ENCODE assay signal across 20 cellular contexts in the genomic region with DNA sequence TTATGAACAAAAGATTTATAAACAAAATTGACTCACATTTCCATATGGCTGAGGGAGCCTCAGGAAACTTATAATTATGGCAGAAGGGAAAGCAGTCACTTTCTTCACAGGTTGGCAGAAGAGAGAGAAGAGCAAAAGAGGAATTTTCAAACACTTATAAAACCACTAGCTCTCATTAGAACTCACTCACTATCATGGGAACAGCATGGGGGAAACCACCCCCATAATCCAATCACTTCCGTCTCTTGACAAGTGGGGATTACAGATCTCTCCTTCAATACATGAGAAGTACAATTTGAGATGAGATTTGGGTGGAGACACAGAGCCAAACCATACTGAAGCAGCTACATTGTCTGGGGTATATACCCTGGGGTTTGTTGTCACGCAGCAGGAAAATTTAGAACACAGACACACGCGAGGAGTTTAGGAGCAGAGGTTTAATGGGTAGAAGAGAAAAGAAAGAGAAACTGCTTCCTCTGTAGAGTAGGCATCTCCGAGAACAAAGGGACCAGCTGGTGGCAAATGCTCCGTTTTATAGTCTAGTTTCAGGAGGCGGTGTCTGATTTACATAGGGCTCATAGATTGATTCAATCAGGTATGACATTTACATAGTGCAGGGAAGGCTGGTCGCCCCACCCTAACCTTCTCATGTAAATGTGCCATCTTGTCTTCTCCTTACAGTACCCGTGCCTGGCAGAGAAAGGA.
"Had no signal": no experiment of that assay in that cellular context is flagged by ENCODE, and none has a peak within 500 bp of the region (broad histone marks: within the 10 kb centered on the region; RNA-seq: fewer than 3 reads in every experiment).

No MANE protein-coding gene starts in this region.

- DNase-seq: dermis blood vessel endothelial cell; effector memory CD4-positive, alpha-beta T cell; erythroblast; esophagus squamous epithelium; left ventricle myocardium superior; lower lobe of right lung; natural killer cell; occipital lobe; ovary; posterior cingulate gyrus; psoas muscle; right cardiac atrium; sigmoid colon; stimulated activated CD4-positive, alpha-beta T cell treated with anti-CD3 and anti-CD28 coated beads, Interleukin-2, amount 100 ng/mL, for 24 hours; stimulated activated CD4-positive, alpha-beta T cell treated with anti-CD3 and anti-CD28 coated beads, Interleukin-4, amount 100 ng/mL, for 24 hours; stimulated activated naive CD4-positive, alpha-beta T cell treated with Interleukin-2 at 50 U/mL for 16 hours; stomach; thyroid gland; trophoblast cell had no signal

- H3K9me3 ChIP-seq: esophagus squamous epithelium, lower lobe of right lung, ovary, psoas muscle, thyroid gland, vagina had no signal

- H3K27ac ChIP-seq: esophagus squamous epithelium, lower lobe of right lung, ovary, psoas muscle, sigmoid colon, stomach, thyroid gland, vagina had no signal

- H3K27me3 ChIP-seq: esophagus squamous epithelium, ovary, sigmoid colon, stomach, thyroid gland, vagina had no signal

- H3K4me1 ChIP-seq: esophagus squamous epithelium, lower lobe of right lung, psoas muscle, sigmoid colon, stomach, thyroid gland, vagina had no signal

- H3K4me3 ChIP-seq: esophagus squamous epithelium, lower lobe of right lung, ovary, psoas muscle, sigmoid colon, stomach, thyroid gland, vagina had no signal

- H3K36me3 ChIP-seq: esophagus squamous epithelium, lower lobe of right lung, ovary, sigmoid colon, stomach, thyroid gland, vagina had no signal
